ENCODE assay signal across 28 cellular contexts in genomic region chrX:96919672-96920071, GRCh38. TPM values are rescaled to one million over a fixed set of nuclear protein-coding genes. Genes with fewer than 3 reads are reported as not detected.
"Had no signal": no experiment of that assay in that cellular context is flagged by ENCODE, and none has a peak within 500 bp of the region (broad histone marks: within the 10 kb centered on the region; RNA-seq: fewer than 3 reads in every experiment).

No MANE protein-coding gene starts in this region.

- H3K9me3 ChIP-seq: ovary, psoas muscle, right lobe of liver, sigmoid colon, stomach, thoracic aorta, thyroid gland, tibial nerve, upper lobe of left lung, vagina had no signal

- H3K27ac Mint-ChIP-seq: nephron; neural progenitor cell; progenitor cell of endocrine pancreas; stimulated activated effector memory CD8-positive, alpha-beta T cell treated with anti-CD3 and anti-CD28 coated beads, Interleukin-12 subunit alpha, Interleukin-12 subunit beta, amount 100 ng/mL, for 72 hours; stimulated activated naive B cell treated with anti-CD40 and anti-IgM and Interleukin-4, amounts not matched to agents 10 μg/mL and 1 μg/mL and 100 μg/mL, for 72 hours; stimulated activated naive CD8-positive, alpha-beta T cell treated with anti-CD3 and anti-CD28 coated beads, Interleukin-15, Interleukin-2, amounts not matched to agents 100 ng/mL and 50 ng/mL, for 24 hours had no signal

- H3K27me3 Mint-ChIP-seq: progenitor cell of endocrine pancreas; stimulated activated naive B cell treated with anti-CD40 and anti-IgM and Interleukin-4, amounts not matched to agents 10 μg/mL and 1 μg/mL and 100 μg/mL, for 72 hours; stimulated activated naive CD8-positive, alpha-beta T cell treated with anti-CD3 and anti-CD28 coated beads, Interleukin-15, Interleukin-2, amounts not matched to agents 100 ng/mL and 50 ng/mL, for 24 hours had no signal

- H3K9me3 Mint-ChIP-seq: nephron; neural progenitor cell; stimulated activated effector memory CD8-positive, alpha-beta T cell treated with anti-CD3 and anti-CD28 coated beads, Interleukin-12 subunit alpha, Interleukin-12 subunit beta, amount 100 ng/mL, for 72 hours; stimulated activated naive B cell treated with anti-CD40 and anti-IgM and Interleukin-4, amounts not matched to agents 10 μg/mL and 1 μg/mL and 100 μg/mL, for 72 hours; stimulated activated naive CD8-positive, alpha-beta T cell treated with anti-CD3 and anti-CD28 coated beads, Interleukin-15, Interleukin-2, amounts not matched to agents 100 ng/mL and 50 ng/mL, for 24 hours had no signal

- H3K36me3 Mint-ChIP-seq: neural progenitor cell; stimulated activated effector memory CD8-positive, alpha-beta T cell treated with anti-CD3 and anti-CD28 coated beads, Interleukin-12 subunit alpha, Interleukin-12 subunit beta, amount 100 ng/mL, for 72 hours had no signal

- H3K4me3 ChIP-seq: neural progenitor cell, ovary, psoas muscle, right lobe of liver, sigmoid colon, stomach, thoracic aorta, thyroid gland, tibial nerve, upper lobe of left lung, vagina had no signal

- ATAC-seq: right cardiac atrium; right lobe of liver; stimulated activated effector memory CD8-positive, alpha-beta T cell treated with anti-CD3 and anti-CD28 coated beads, Interleukin-12 subunit alpha, Interleukin-12 subunit beta, amount 100 ng/mL, for 72 hours; stimulated activated naive B cell treated with anti-CD40 and anti-IgM and Interleukin-4, amounts not matched to agents 10 μg/mL and 1 μg/mL and 100 μg/mL, for 72 hours had no signal

- H3K27ac ChIP-seq: neural progenitor cell, ovary, parathyroid adenoma, psoas muscle, right lobe of liver, sigmoid colon, stomach, thoracic aorta, thyroid gland, tibial nerve, upper lobe of left lung, vagina had no signal

- H3K27me3 ChIP-seq: neural progenitor cell, ovary, right lobe of liver, sigmoid colon, stomach, thyroid gland, tibial nerve, upper lobe of left lung, vagina had no signal

- H3K4me1 Mint-ChIP-seq: nephron; neural progenitor cell; stimulated activated effector memory CD8-positive, alpha-beta T cell treated with anti-CD3 and anti-CD28 coated beads, Interleukin-12 subunit alpha, Interleukin-12 subunit beta, amount 100 ng/mL, for 72 hours; stimulated activated naive B cell treated with anti-CD40 and anti-IgM and Interleukin-4, amounts not matched to agents 10 μg/mL and 1 μg/mL and 100 μg/mL, for 72 hours had no signal

- FAIRE-seq: small intestine, urothelium cell line had no signal

- DNase-seq: occipital lobe; ovary; psoas muscle; right cardiac atrium; right lobe of liver; sigmoid colon; small intestine; stimulated activated CD4-positive, alpha-beta T cell treated with anti-CD3 and anti-CD28 coated beads, Interleukin-15, amount 100 ng/mL, for 24 hours; stimulated activated CD4-positive, alpha-beta T cell treated with anti-CD3 and anti-CD28 coated beads, Interleukin-2, amount 100 ng/mL, for 24 hours; stimulated activated CD4-positive, alpha-beta T cell treated with anti-CD3 and anti-CD28 coated beads, Interleukin-2, amount 100 ng/mL, for 48 hours; stimulated activated CD4-positive, alpha-beta T cell treated with anti-CD3 and anti-CD28 coated beads, Interleukin-4, amount 100 ng/mL, for 24 hours; stimulated activated naive B cell treated with anti-CD40 and anti-IgM and Interleukin-4, amounts not matched to agents 10 μg/mL and 1 μg/mL and 100 μg/mL, for 72 hours; stimulated activated naive CD4-positive, alpha-beta T cell treated with Interleukin-2 at 50 U/mL for 16 hours; stomach; thyroid gland; trophoblast cell; upper lobe of left lung had no signal

- H3K4me1 ChIP-seq: parathyroid adenoma, psoas muscle, right lobe of liver, sigmoid colon, stomach, thyroid gland, tibial nerve, upper lobe of left lung, vagina had no signal

- H3K4me3 Mint-ChIP-seq: nephron; neural progenitor cell; stimulated activated effector memory CD8-positive, alpha-beta T cell treated with anti-CD3 and anti-CD28 coated beads, Interleukin-12 subunit alpha, Interleukin-12 subunit beta, amount 100 ng/mL, for 72 hours; stimulated activated naive B cell treated with anti-CD40 and anti-IgM and Interleukin-4, amounts not matched to agents 10 μg/mL and 1 μg/mL and 100 μg/mL, for 72 hours; stimulated activated naive CD8-positive, alpha-beta T cell treated with anti-CD3 and anti-CD28 coated beads, Interleukin-15, Interleukin-2, amounts not matched to agents 100 ng/mL and 50 ng/mL, for 24 hours had no signal

- H3K36me3 ChIP-seq: neural progenitor cell, ovary, right lobe of liver, sigmoid colon, stomach, thoracic aorta, thyroid gland, tibial nerve, upper lobe of left lung, vagina had no signal

RNA-seq across cellular contexts. Expression of gene RPA4, which starts 36.0 kb away (rescaled TPM):
- polyA plus RNA-seq: neural cell had no signal
